8 cellular contexts compared by ENCODE assay signal in the genomic region with DNA sequence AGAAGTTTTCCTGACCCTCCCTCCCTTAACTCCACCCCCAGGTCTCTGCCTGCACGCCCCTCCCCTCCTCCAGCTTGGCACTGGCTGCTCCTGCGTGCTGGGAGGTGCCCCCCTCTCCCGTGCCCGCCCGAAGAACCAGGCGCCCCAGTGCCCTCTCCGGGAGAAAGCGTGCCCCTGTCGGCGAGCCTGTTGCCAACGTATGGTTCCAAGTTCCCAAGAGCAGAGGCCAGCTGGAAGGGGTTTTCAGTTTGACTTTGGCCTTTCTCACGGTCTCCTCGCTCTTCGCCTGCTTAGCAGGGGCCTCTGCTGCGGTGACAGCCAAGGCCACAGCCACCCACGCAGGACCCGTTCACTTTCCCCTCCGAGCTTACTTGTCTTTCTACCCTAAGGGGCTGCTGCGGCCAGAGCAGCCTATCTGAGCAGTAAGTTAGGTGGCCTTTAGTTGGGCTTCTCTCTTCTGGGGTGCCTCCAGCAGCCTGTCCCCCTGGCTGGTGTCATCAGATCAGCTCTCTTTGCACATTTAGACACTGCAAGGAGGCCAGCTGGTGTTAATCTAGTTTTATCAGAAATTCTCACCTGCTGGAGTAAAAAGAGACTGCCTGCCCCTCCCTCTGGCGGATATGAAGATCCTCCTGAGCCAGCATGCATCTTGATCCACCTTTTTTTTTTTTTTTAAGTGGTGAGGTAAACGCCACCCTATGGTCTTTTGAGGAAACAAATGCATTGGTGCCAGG.
DNase-seq lines count a peak whose midpoint lies in the region; ATAC-seq and TF ChIP-seq lines count a peak whose summit lies in the region.

No MANE protein-coding gene starts in this region.

- H3K4me1 ChIP-seq in ES-I3 (ENCODE audit: insufficient read depth, low read length) (no peaks in the 10 kb centered on the region; the same call in 1 of the 2 replicates), HUES6 (ENCODE audit: control insufficient read depth, insufficient read depth, low read length) (peaks cover 14% of the 10 kb centered on the region)

- H3K9ac ChIP-seq in ES-I3 (ENCODE audit: low read depth, low read length) (peak overlapping the region; percentile 55; the same call in 1 of the 2 replicates), HUES6 (ENCODE audit: low read length) (no peak overlapping the region)

- peaks cover 72% of the 10 kb centered on the region for H3K27me3 ChIP-seq in HUES6 (ENCODE audit: control insufficient read depth, insufficient read depth, low read length)

- ATAC-seq in GM21367 (IDR thresholded peaks at IDR 0.05; ENCODE audit: unreplicated experiment) (no peak), GM18907 (IDR thresholded peaks at IDR 0.05; ENCODE audit: unreplicated experiment) (no peak), GM21825 (IDR thresholded peaks at IDR 0.05; ENCODE audit: unreplicated experiment) (no peak)

- H3K27ac ChIP-seq in HUES6 (ENCODE audit: low read depth, low read length), result no peak overlapping the region

- H3K9me3 Mint-ChIP-seq in nephron progenitor cell, result no peaks in the 10 kb centered on the region

- peak overlapping the region; percentile 77 for H3K4me3 Mint-ChIP-seq in nephron progenitor cell

- no peak overlapping the region for H3K27ac Mint-ChIP-seq in nephron progenitor cell

- H3K9me3 ChIP-seq in ES-I3 (ENCODE audit: control insufficient read depth, insufficient read depth, low read length) (no peaks in the 10 kb centered on the region), HUES6 (ENCODE audit: control insufficient read depth, insufficient read depth, low read depth, low read length) (no peaks in the 10 kb centered on the region)

- H3K4me3 ChIP-seq in HUES6 (ENCODE audit: low read depth, low read length) (peak overlapping the region; percentile 64), fibroblast of pulmonary artery (replicated peaks; ENCODE audit: low read depth, low read length) (no peak overlapping the region)

- H3K36me3 Mint-ChIP-seq in nephron progenitor cell (ENCODE audit: low read depth), result no peaks in the 10 kb centered on the region

- H3K36me3 ChIP-seq in ES-I3 (ENCODE audit: insufficient read depth, low read length) (no peaks in the 10 kb centered on the region), HUES6 (ENCODE audit: control insufficient read depth, insufficient read depth, low read length) (no peaks in the 10 kb centered on the region)

- H3K27me3 Mint-ChIP-seq in nephron progenitor cell (ENCODE audit: low read depth, poor library complexity), result peaks cover 60% of the 10 kb centered on the region

- peak; percentile 22 to 31 for DNase-seq in activated CD4-positive, alpha-beta T cell treated with anti-CD3 and anti-CD28 coated beads, Interleukin-2, amount 50 U/mL, for 48 hours
- peak; percentile 14 for DNase-seq in fibroblast of pulmonary artery (ENCODE audit: low read depth)
- peak; percentile 38 for DNase-seq in nephron progenitor cell

- H3K4me1 Mint-ChIP-seq in nephron progenitor cell, result peaks cover 51% of the 10 kb centered on the region

- TF ChIP-seq CTCF in fibroblast of pulmonary artery (IDR thresholded peaks at IDR 0.05; ENCODE audit: low read length, missing control alignments), result peak; percentile 18
- no peak for TF ChIP-seq CTCF in nephron progenitor cell (IDR thresholded peaks at IDR 0.05)
